ENCODE assay signal across 32 cellular contexts in the genomic region with DNA sequence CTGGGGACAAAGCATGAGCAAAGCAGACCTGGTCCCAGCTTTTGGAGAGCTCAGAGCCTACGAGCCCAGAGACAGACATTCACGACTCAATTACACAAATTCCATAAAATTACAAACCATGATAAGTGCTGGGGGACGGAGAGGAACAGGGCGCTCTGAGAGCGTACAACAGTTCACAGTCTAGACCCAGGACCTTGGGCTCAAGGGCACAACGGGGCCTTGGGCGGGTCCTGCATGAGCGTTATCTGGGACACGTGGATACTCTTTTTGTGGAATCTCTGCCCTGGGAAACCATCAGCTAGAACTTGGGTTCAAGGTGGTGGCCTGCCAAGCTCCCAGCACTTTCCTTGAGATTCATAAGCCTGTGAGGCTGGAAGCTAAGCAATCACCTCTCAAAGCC.
"Had no signal": no experiment of that assay in that cellular context is flagged by ENCODE, and none has a peak within 500 bp of the region (broad histone marks: within the 10 kb centered on the region; RNA-seq: fewer than 3 reads in every experiment).

No MANE protein-coding gene starts in this region.

- H3K27me3 ChIP-seq: brain microvascular endothelial cell, colonic mucosa, esophagus squamous epithelium, gastroesophageal sphincter had no signal

- H3K27ac Mint-ChIP-seq: activated B cell treated with CpG ODN at 0.5 μM for 24 hours; activated CD8-positive, alpha-beta T cell treated with anti-CD3 and anti-CD28 coated beads for 36 hours; activated naive CD8-positive, alpha-beta T cell; activated T-helper 17 cell treated with anti-CD3 and anti-CD28 coated beads, Interleukin-2, amount 50 U/mL, for 72 hours; T-cell; T-helper 1 cell treated with Interleukin-12 subunit alpha and Interleukin-12 subunit beta and Interleukin-4 antibody, amounts not matched to agents 30 μg/mL and 1 μg/mL, for 36 hours had no signal

- DNase-seq: activated B cell treated with CpG ODN at 0.5 μM for 24 hours; activated CD4-positive, alpha-beta T cell treated with anti-CD3 and anti-CD28 coated beads for 48 hours; activated CD4-positive, alpha-beta T cell treated with anti-CD3 and anti-CD28 coated beads, Interleukin-2, amount 50 U/mL, for 1 hour; activated CD4-positive, alpha-beta T cell treated with anti-CD3 and anti-CD28 coated beads, Interleukin-2, amount 50 U/mL, for 48 hours; activated CD8-positive, alpha-beta memory T cell treated with anti-CD3 and anti-CD28 coated beads for 24 hours; activated CD8-positive, alpha-beta T cell treated with anti-CD3 and anti-CD28 coated beads for 36 hours; activated effector memory CD4-positive, alpha-beta T cell treated with Interleukin-2 at 50 U/mL for 16 hours; activated gamma-delta T cell treated with Interleukin-2 at 50 U/mL for 16 hours; activated naive CD4-positive, alpha-beta T cell treated with anti-CD3 and anti-CD28 coated beads, Interleukin-2, amount 50 U/mL, for 16 hours; activated naive CD4-positive, alpha-beta T cell treated with Interleukin-2 at 50 U/mL for 16 hours; activated T-cell treated with anti-CD3 and anti-CD28 coated beads, Interleukin-2, amount 50 U/mL, for 4 hours; amniotic stem cell; anterior cingulate cortex; brain microvascular endothelial cell; caudate nucleus; cerebellar nuclear complex; colonic mucosa; effector CD8-positive, alpha-beta T cell; esophagus squamous epithelium; foreskin melanocyte; T-cell; T-helper 9 cell; WERI-Rb-1 had no signal

- ATAC-seq: activated CD4-positive, CD25-positive, alpha-beta regulatory T cell treated with anti-CD3 and anti-CD28 coated beads, Interleukin-2, amount 50 U/mL, for 24 hours; activated CD8-positive, alpha-beta T cell treated with anti-CD3 and anti-CD28 coated beads for 36 hours; activated T-cell treated with anti-CD3 and anti-CD28 coated beads, Interleukin-2, amount 50 U/mL, for 4 hours; activated T-helper 17 cell treated with anti-CD3 and anti-CD28 coated beads, Interleukin-2, amount 50 U/mL, for 72 hours; gastroesophageal sphincter; T-cell had no signal

- H3K27ac ChIP-seq: brain microvascular endothelial cell, colonic mucosa, epithelial cell of prostate, esophagus squamous epithelium, gastroesophageal sphincter, WERI-Rb-1 had no signal

- H3K9me3 ChIP-seq: colonic mucosa, esophagus squamous epithelium, gastroesophageal sphincter had no signal

- H3K4me1 ChIP-seq: colonic mucosa had no signal

- H3K4me3 Mint-ChIP-seq: activated B cell treated with CpG ODN at 0.5 μM for 24 hours; activated CD8-positive, alpha-beta T cell treated with anti-CD3 and anti-CD28 coated beads for 36 hours; activated naive CD8-positive, alpha-beta T cell; activated T-cell treated with anti-CD3 and anti-CD28 coated beads, Interleukin-2, amount 50 U/mL, for 4 hours; activated T-helper 17 cell treated with anti-CD3 and anti-CD28 coated beads, Interleukin-2, amount 50 U/mL, for 72 hours; T-cell; T-helper 1 cell treated with Interleukin-12 subunit alpha and Interleukin-12 subunit beta and Interleukin-4 antibody, amounts not matched to agents 30 μg/mL and 1 μg/mL, for 36 hours had no signal

- H3K4me3 ChIP-seq: colonic mucosa, esophagus squamous epithelium, gastroesophageal sphincter had no signal

- H3K9me3 Mint-ChIP-seq: activated B cell treated with CpG ODN at 0.5 μM for 24 hours; activated CD8-positive, alpha-beta T cell treated with anti-CD3 and anti-CD28 coated beads for 36 hours; activated T-cell treated with anti-CD3 and anti-CD28 coated beads, Interleukin-2, amount 50 U/mL, for 4 hours; activated T-helper 17 cell treated with anti-CD3 and anti-CD28 coated beads, Interleukin-2, amount 50 U/mL, for 72 hours; T-cell; T-helper 1 cell treated with Interleukin-12 subunit alpha and Interleukin-12 subunit beta and Interleukin-4 antibody, amounts not matched to agents 30 μg/mL and 1 μg/mL, for 36 hours had no signal

- H3K36me3 Mint-ChIP-seq: activated naive CD8-positive, alpha-beta T cell; T-cell had no signal

- H3K27me3 Mint-ChIP-seq: activated B cell treated with CpG ODN at 0.5 μM for 24 hours; activated CD8-positive, alpha-beta T cell treated with anti-CD3 and anti-CD28 coated beads for 36 hours; activated naive CD8-positive, alpha-beta T cell; activated T-helper 17 cell treated with anti-CD3 and anti-CD28 coated beads, Interleukin-2, amount 50 U/mL, for 72 hours; T-cell had no signal

- FAIRE-seq: astrocyte, endometrium, endothelial cell of umbilical vein had no signal

- H3K36me3 ChIP-seq: brain microvascular endothelial cell, colonic mucosa, esophagus squamous epithelium, gastroesophageal sphincter, WERI-Rb-1 had no signal
